Comparison of ENCODE assay signal across 16 cellular contexts in the genomic region with DNA sequence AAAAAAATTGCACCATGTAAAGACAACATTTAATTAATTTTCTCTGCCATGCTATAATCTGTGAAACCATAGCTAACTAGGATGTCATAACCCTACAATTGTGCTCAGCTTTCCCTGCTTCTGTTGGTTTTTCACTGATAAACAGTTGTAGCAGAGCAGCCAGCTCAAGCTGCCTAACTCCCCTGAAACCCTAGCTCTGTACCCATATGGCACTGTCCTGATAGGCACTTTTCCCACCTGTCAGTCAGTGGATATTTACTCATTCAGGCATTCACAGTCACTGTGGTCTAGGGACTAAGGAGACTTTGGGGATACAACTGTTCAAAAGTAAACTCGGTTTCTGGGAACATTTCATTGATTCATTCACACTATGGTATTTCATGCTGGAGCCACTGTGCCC.
DNase-seq lines count a peak whose midpoint lies in the region; ATAC-seq and TF ChIP-seq lines count a peak whose summit lies in the region.
"Had no signal": no experiment of that assay in that cellular context is flagged by ENCODE, and none has a peak within 500 bp of the region (broad histone marks: within the 10 kb centered on the region; RNA-seq: fewer than 3 reads in every experiment).

No MANE protein-coding gene starts in this region.

- H3F3A ChIP-seq in neural progenitor cell (ENCODE audit: low read depth): no peaks in the 10 kb centered on the region

- H3K9ac ChIP-seq in neural progenitor cell: no peak overlapping the region
- H3K9ac ChIP-seq: BLaER1 treated with 17β-estradiol and CSF1 and Interleukin-3, amounts not matched to agents 10 nM and 100 nM had no signal

- H3K27me3 ChIP-seq in neural progenitor cell: no peaks in the 10 kb centered on the region
- H3K27me3 ChIP-seq: BLaER1 treated with 17β-estradiol and CSF1 and Interleukin-3, amounts not matched to agents 10 nM and 100 nM; SJSA1 had no signal

- no peaks in the 10 kb centered on the region for H3K36me3 Mint-ChIP-seq in neural progenitor cell
- no peaks in the 10 kb centered on the region for H3K36me3 Mint-ChIP-seq in activated T-cell treated with anti-CD3 and anti-CD28 coated beads, Interleukin-2, amount 50 U/mL, for 72 hours (ENCODE audit: insufficient read depth in 2 of 2)
- H3K36me3 Mint-ChIP-seq: CD8-positive, alpha-beta memory T cell had no signal

- no peak overlapping the region for H3K4me3 ChIP-seq in neural progenitor cell
- H3K4me3 ChIP-seq: BLaER1 treated with 17β-estradiol and CSF1 and Interleukin-3, amounts not matched to agents 10 nM and 100 nM; SJSA1 had no signal

- no peak overlapping the region for H3K4me2 ChIP-seq in neural progenitor cell
- H3K4me2 ChIP-seq: BLaER1 treated with 17β-estradiol and CSF1 and Interleukin-3, amounts not matched to agents 10 nM and 100 nM had no signal

- no peaks in the 10 kb centered on the region for H3K4me1 ChIP-seq in neural progenitor cell
- H3K4me1 ChIP-seq: BLaER1 treated with 17β-estradiol and CSF1 and Interleukin-3, amounts not matched to agents 10 nM and 100 nM; SJSA1 had no signal

- TF ChIP-seq CTCF in neural progenitor cell (IDR thresholded peaks at IDR 0.05): no peak

- H3K79me2 ChIP-seq in neural progenitor cell (ENCODE audit: low read depth): no peaks in the 10 kb centered on the region

- no peak overlapping the region for H3K27ac Mint-ChIP-seq in neural progenitor cell
- H3K27ac Mint-ChIP-seq in activated T-cell treated with anti-CD3 and anti-CD28 coated beads, Interleukin-2, amount 50 U/mL, for 72 hours: no peak overlapping the region
- H3K27ac Mint-ChIP-seq: CD8-positive, alpha-beta memory T cell; H9; T-helper 1 cell treated with Interleukin-12 subunit alpha and Interleukin-12 subunit beta and Interleukin-4 antibody, amounts not matched to agents 30 μg/mL and 1 μg/mL, for 36 hours had no signal

- H3K36me3 ChIP-seq in neural progenitor cell: no peaks in the 10 kb centered on the region
- H3K36me3 ChIP-seq: BLaER1 treated with 17β-estradiol and CSF1 and Interleukin-3, amounts not matched to agents 10 nM and 100 nM; SJSA1 had no signal

- no peaks in the 10 kb centered on the region for H3K9me3 Mint-ChIP-seq in neural progenitor cell
- no peaks in the 10 kb centered on the region for H3K9me3 Mint-ChIP-seq in activated T-cell treated with anti-CD3 and anti-CD28 coated beads, Interleukin-2, amount 50 U/mL, for 72 hours
- H3K9me3 Mint-ChIP-seq: H9; T-helper 1 cell treated with Interleukin-12 subunit alpha and Interleukin-12 subunit beta and Interleukin-4 antibody, amounts not matched to agents 30 μg/mL and 1 μg/mL, for 36 hours had no signal

- H3K4me1 Mint-ChIP-seq in neural progenitor cell: no peaks in the 10 kb centered on the region
- H3K4me1 Mint-ChIP-seq in activated T-cell treated with anti-CD3 and anti-CD28 coated beads, Interleukin-2, amount 50 U/mL, for 72 hours (ENCODE audit: low read depth): no peaks in the 10 kb centered on the region
- H3K4me1 Mint-ChIP-seq: CD8-positive, alpha-beta memory T cell; H9 had no signal

- no peaks in the 10 kb centered on the region for H4K20me1 ChIP-seq in neural progenitor cell (ENCODE audit: low read depth)
- H4K20me1 ChIP-seq: BLaER1 treated with 17β-estradiol and CSF1 and Interleukin-3, amounts not matched to agents 10 nM and 100 nM had no signal

- DNase-seq in DMS 273 treated with DMSO at 0.1 percent for 48 hours (lab: John Stamatoyannopoulos, UW) (peak; percentile 83), NCI-H1694 (lab: John Stamatoyannopoulos, UW) (peak; percentile 56), NCI-H82 treated with DMSO at 0.1 percent for 48 hours (lab: John Stamatoyannopoulos, UW; ENCODE audit: unreplicated experiment) (peak; percentile 40), neural progenitor cell (ENCODE audit: low spot score) (no peak), superior temporal gyrus (ENCODE audit: extremely low spot score) (no peak)
- DNase-seq in activated T-cell treated with anti-CD3 and anti-CD28 coated beads, Interleukin-2, amount 50 U/mL, for 72 hours: no peak
- DNase-seq: CD8-positive, alpha-beta memory T cell; DND-41; H9; IMR-90; NCI-H2029 treated with DMSO at 0.1 percent for 48 hours; NCI-H774 had no signal

- no peak overlapping the region for H3K27ac ChIP-seq in neural progenitor cell
- H3K27ac ChIP-seq: BLaER1 treated with 17β-estradiol and CSF1 and Interleukin-3, amounts not matched to agents 10 nM and 100 nM; SJSA1 had no signal

- no peak overlapping the region for H3K4me3 Mint-ChIP-seq in neural progenitor cell
- no peak overlapping the region for H3K4me3 Mint-ChIP-seq in activated T-cell treated with anti-CD3 and anti-CD28 coated beads, Interleukin-2, amount 50 U/mL, for 72 hours
- H3K4me3 Mint-ChIP-seq: CD8-positive, alpha-beta memory T cell; H9; T-helper 1 cell treated with Interleukin-12 subunit alpha and Interleukin-12 subunit beta and Interleukin-4 antibody, amounts not matched to agents 30 μg/mL and 1 μg/mL, for 36 hours had no signal

- H3K27me3 Mint-ChIP-seq in neural progenitor cell (ENCODE audit: insufficient read depth, low read depth): no peaks in the 10 kb centered on the region
- no peaks in the 10 kb centered on the region for H3K27me3 Mint-ChIP-seq in activated T-cell treated with anti-CD3 and anti-CD28 coated beads, Interleukin-2, amount 50 U/mL, for 72 hours (ENCODE audit: low read depth)
- H3K27me3 Mint-ChIP-seq: CD8-positive, alpha-beta memory T cell had no signal

- no peaks in the 10 kb centered on the region for H3K9me3 ChIP-seq in neural progenitor cell (ENCODE audit: low read depth)
- H3K9me3 ChIP-seq: BLaER1 treated with 17β-estradiol and CSF1 and Interleukin-3, amounts not matched to agents 10 nM and 100 nM; SJSA1 had no signal

- peak overlapping the region; percentile 31 for H2AFZ ChIP-seq in neural progenitor cell (replicated peaks)

- ATAC-seq in HG03565 (IDR thresholded peaks at IDR 0.05; ENCODE audit: unreplicated experiment): no peak
- ATAC-seq in activated T-cell treated with anti-CD3 and anti-CD28 coated beads, Interleukin-2, amount 50 U/mL, for 72 hours (replicated peaks in 1 of 2): no peak

Comparison
In these comparisons a context has a peak if more than half of its experiments do, and no peak if none do; other contexts are left out.
1. DNase-seq: peak in DMS 273 treated with DMSO at 0.1 percent for 48 hours (single experiment), NCI-H1694 (single experiment) and NCI-H82 treated with DMSO at 0.1 percent for 48 hours (single experiment); none in neural progenitor cell (single experiment), superior temporal gyrus (single experiment) and activated T-cell treated with anti-CD3 and anti-CD28 coated beads, Interleukin-2, amount 50 U/mL, for 72 hours (0 of 2).